16 cellular contexts compared by ENCODE assay signal in the genomic region with DNA sequence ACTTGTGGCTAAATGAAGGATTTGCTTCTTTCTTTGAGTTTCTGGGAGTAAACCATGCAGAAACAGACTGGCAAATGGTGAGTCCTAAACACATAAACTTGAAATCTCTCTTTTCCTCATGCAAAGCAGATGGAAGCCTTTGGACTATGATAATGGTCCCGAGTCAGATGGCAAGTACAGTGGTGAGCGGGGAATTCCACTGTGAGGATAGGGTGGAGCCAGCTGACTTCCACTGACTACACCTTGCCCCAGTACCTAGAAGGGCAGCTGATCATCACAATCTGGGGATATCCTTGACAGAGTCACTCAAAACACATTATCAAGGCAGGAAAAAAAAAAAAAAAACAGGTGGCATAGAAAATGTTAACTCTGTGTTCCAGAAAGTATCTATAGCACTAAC. TPM values are rescaled to one million over a fixed set of nuclear protein-coding genes. Genes with fewer than 3 reads are reported as not detected.
DNase-seq lines count a peak whose midpoint lies in the region; ATAC-seq, FAIRE-seq and TF ChIP-seq lines count a peak whose summit lies in the region.
"Had no signal": no experiment of that assay in that cellular context is flagged by ENCODE, and none has a peak within 500 bp of the region (broad histone marks: within the 10 kb centered on the region; RNA-seq: fewer than 3 reads in every experiment).

No MANE protein-coding gene starts in this region.

- no peaks in the 10 kb centered on the region for H3K79me2 ChIP-seq in hepatocyte

- H3K9me3 Mint-ChIP-seq in nephron progenitor cell, result no peaks in the 10 kb centered on the region
- H3K9me3 Mint-ChIP-seq: CD4-positive, alpha-beta memory T cell had no signal

- no peaks in the 10 kb centered on the region for H3K36me3 Mint-ChIP-seq in nephron progenitor cell (ENCODE audit: low read depth)
- H3K36me3 Mint-ChIP-seq: CD4-positive, alpha-beta memory T cell had no signal

- no peaks in the 10 kb centered on the region for H3K27me3 Mint-ChIP-seq in nephron progenitor cell (ENCODE audit: low read depth, poor library complexity)

- no peak overlapping the region for H3K4me3 Mint-ChIP-seq in nephron progenitor cell
- H3K4me3 Mint-ChIP-seq: CD4-positive, alpha-beta memory T cell had no signal

- no peaks in the 10 kb centered on the region for H4K20me1 ChIP-seq in hepatocyte (ENCODE audit: insufficient read depth, poor library complexity, severe bottlenecking)
- H4K20me1 ChIP-seq: BLaER1 treated with 17β-estradiol and CSF1 and Interleukin-3, amounts not matched to agents 10 nM and 100 nM had no signal

- peak; percentile 30 for FAIRE-seq in GM12892 (lab: Jason Lieb, UNC)
- FAIRE-seq: H54, HTR-8/SVneo had no signal

- no peaks in the 10 kb centered on the region for H3K9me3 ChIP-seq in hepatocyte (ENCODE audit: low read depth)
- H3K9me3 ChIP-seq in left lung, result no peaks in the 10 kb centered on the region
- H3K9me3 ChIP-seq: BLaER1 treated with 17β-estradiol and CSF1 and Interleukin-3, amounts not matched to agents 10 nM and 100 nM; Caco-2; MG63 had no signal

- H3K27me3 ChIP-seq in hepatocyte (no peaks in the 10 kb centered on the region), left lung (no peaks in the 10 kb centered on the region)
- H3K27me3 ChIP-seq: BLaER1 treated with 17β-estradiol and CSF1 and Interleukin-3, amounts not matched to agents 10 nM and 100 nM; MG63 had no signal

- no peak for DNase-seq in GM12892 (ENCODE audit: insufficient read length)
- peak; percentile 39 for DNase-seq in NCI-H526 treated with DMSO at 0.1 percent for 48 hours (lab: John Stamatoyannopoulos, UW)
- peak; percentile 30 for DNase-seq in hepatocyte (ENCODE audit: low spot score)
- DNase-seq in nephron progenitor cell, result no peak
- no peak for DNase-seq in AG20443 (ENCODE audit: low spot score)
- DNase-seq in Ammon's horn (ENCODE audit: low spot score), result no peak
- no peak for DNase-seq in left lung
- DNase-seq: MG63, NCI-H524 treated with DMSO at 0.1 percent for 48 hours had no signal

- H3K4me3 ChIP-seq in hepatocyte (no peak overlapping the region), left lung (no peak overlapping the region)
- H3K4me3 ChIP-seq: BLaER1 treated with 17β-estradiol and CSF1 and Interleukin-3, amounts not matched to agents 10 nM and 100 nM; MG63 had no signal

- no peak for ATAC-seq in left lung
- ATAC-seq: Panc1 had no signal

- no peak overlapping the region for H3K4me2 ChIP-seq in hepatocyte
- H3K4me2 ChIP-seq: BLaER1 treated with 17β-estradiol and CSF1 and Interleukin-3, amounts not matched to agents 10 nM and 100 nM had no signal

- TF ChIP-seq CTCF in hepatocyte (IDR thresholded peaks at IDR 0.05; ENCODE audit: poor library complexity), result no peak
- no peak for TF ChIP-seq CTCF in nephron progenitor cell (IDR thresholded peaks at IDR 0.05)
- no peak for TF ChIP-seq CTCF in left lung (IDR thresholded peaks at IDR 0.05)

- H3K36me3 ChIP-seq in hepatocyte (replicated peaks; ENCODE audit: insufficient read depth, low read depth) (no peaks in the 10 kb centered on the region), left lung (no peaks in the 10 kb centered on the region)
- H3K36me3 ChIP-seq: BLaER1 treated with 17β-estradiol and CSF1 and Interleukin-3, amounts not matched to agents 10 nM and 100 nM; MG63 had no signal

- no peak overlapping the region for H2AFZ ChIP-seq in hepatocyte

- intact Hi-C loops in left lung (cut with DNase I), result no loop called here

- WGBS in hepatocyte (ENCODE audit: low lambda C conversion rate, missing lambda C conversion rate), result 87% methylated on average over 2 of the region's 2 CpGs

- H3K27ac ChIP-seq in hepatocyte (no peak overlapping the region), left lung (no peak overlapping the region)
- H3K27ac ChIP-seq: BLaER1 treated with 17β-estradiol and CSF1 and Interleukin-3, amounts not matched to agents 10 nM and 100 nM had no signal

- no peaks in the 10 kb centered on the region for H3K4me1 Mint-ChIP-seq in nephron progenitor cell

- no peak for TF ChIP-seq POLR2A in GM12892 (IDR thresholded peaks at IDR 0.05; ENCODE audit: low read depth, low read length)

- no peaks in the 10 kb centered on the region for H3K4me1 ChIP-seq in hepatocyte (ENCODE audit: insufficient read depth)
- H3K4me1 ChIP-seq in left lung, result no peaks in the 10 kb centered on the region
- H3K4me1 ChIP-seq: Caco-2 had no signal

- no peaks in the 10 kb centered on the region for H3K9me2 ChIP-seq in hepatocyte (replicated peaks; ENCODE audit: insufficient read depth)

- H3K27ac Mint-ChIP-seq in nephron progenitor cell, result peak overlapping the region; percentile 30
- H3K27ac Mint-ChIP-seq: CD4-positive, alpha-beta memory T cell had no signal

RNA-seq across cellular contexts. Expression of a gene that starts 34.3 kb away (rescaled TPM):
- not detected for polyA plus RNA-seq in GM12892 (2012; ENCODE audit: missing spikeins)
- 7.1 and 8.7 TPM in 2 replicates for total RNA-seq in hepatocyte
- polyA plus RNA-seq in hepatocyte, result 2.4 and 3.7 TPM in 2 replicates
- total RNA-seq in left lung, result 1 to 10 TPM; 7.3 to 8.5 TPM
- total RNA-seq: A172; CD4-positive, alpha-beta memory T cell had no signal
- polyA plus RNA-seq: CD4-positive, alpha-beta memory T cell had no signal

Comparison
In these comparisons a context has a peak if more than half of its experiments do, and no peak if none do; other contexts are left out.
1. DNase-seq: peak in NCI-H526 treated with DMSO at 0.1 percent for 48 hours (single experiment) and hepatocyte (single experiment); none in GM12892 (single experiment), nephron progenitor cell (single experiment), AG20443 (single experiment), Ammon's horn (single experiment) and left lung (0 of 2).